ENCODE assay signal across 9 cellular contexts in the genomic region with DNA sequence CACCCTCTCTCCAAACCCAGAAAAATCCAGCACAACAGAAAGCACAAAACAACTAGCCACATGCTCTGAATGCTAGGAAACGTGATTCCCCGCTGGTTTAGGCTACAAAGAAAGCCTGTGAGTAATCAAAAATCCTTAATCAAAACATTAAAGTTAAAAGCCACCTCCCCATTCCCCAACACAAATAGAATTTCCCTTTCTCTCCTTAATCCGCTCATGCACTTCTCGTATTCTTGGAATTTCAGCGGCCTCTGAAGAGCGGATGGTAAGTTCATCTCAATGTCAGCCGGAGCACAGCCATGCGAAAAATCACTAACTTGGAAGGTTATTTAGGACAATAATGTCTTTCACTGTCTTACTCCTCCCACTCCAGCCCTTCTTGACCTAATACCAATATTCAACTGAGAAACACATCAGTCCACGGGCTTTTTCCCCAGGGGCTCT.
DNase-seq lines count a peak whose midpoint lies in the region; ATAC-seq, FAIRE-seq and TF ChIP-seq lines count a peak whose summit lies in the region.
"Had no signal": no experiment of that assay in that cellular context is flagged by ENCODE, and none has a peak within 500 bp of the region (broad histone marks: within the 10 kb centered on the region; RNA-seq: fewer than 3 reads in every experiment).

No MANE protein-coding gene starts in this region.

- DNase-seq in AG04449 (ENCODE audit: low read depth, low spot score), result no peak
- DNase-seq in dermis blood vessel endothelial cell, result peak; percentile 49
- DNase-seq in lung (ENCODE audit: low spot score), result no peak
- DNase-seq in urothelium cell line (ENCODE audit: low spot score), result peak; percentile 3
- no peak for DNase-seq in GM19239 (ENCODE audit: insufficient read length, low spot score)
- DNase-seq in UCSD-AML1 (lab: John Stamatoyannopoulos, UW; ENCODE audit: unreplicated experiment), result no peak
- DNase-seq in HTR-8/SVneo (ENCODE audit: insufficient read length, low spot score), result no peak

- CTCF ChIA-PET in AG04449 (lab: Yijun Ruan, JAX), result interaction anchor here (0.8 to 1.1 kb wide), 3 partner anchors 9 to 94 kb away, joined by 3 read pairs; no protein-coding TSS in a partner anchor

- H3K4me2 ChIP-seq in KMS-11, result peak overlapping the region; percentile 66

- POLR2A ChIA-PET in AG04449 (lab: Yijun Ruan, JAX), result interaction anchor here (0.6 to 2.8 kb wide), 4 partner anchors 9 to 132 kb away, joined by 3 to 12 read pairs (median 3); partner anchors contain the start of genes CABYR and OSBPL1A

- H3K27ac ChIP-seq in KMS-11, result no peak overlapping the region
- H3K27ac ChIP-seq in lung (ENCODE audit: low read depth in 1 of 2, low read length in 1 of 2), result peak overlapping the region; percentile 90 to 97

- WGBS in lung, 2 donors, result 36 to 64% methylated on average over 9 of the region's 9 CpGs

- no peak for FAIRE-seq in urothelium cell line (lab: Jason Lieb, UNC)
- FAIRE-seq in GM19239 (lab: Jason Lieb, UNC), result no peak
- FAIRE-seq in HTR-8/SVneo (lab: Jason Lieb, UNC), result no peak
- FAIRE-seq: colon had no signal

- H4K20me1 ChIP-seq in KMS-11 (ENCODE audit: insufficient read depth), result no peaks in the 10 kb centered on the region

- peaks cover 9% of the 10 kb centered on the region for H3K4me1 ChIP-seq in KMS-11 (ENCODE audit: low read depth, poor library complexity, severe bottlenecking)
- peaks cover 1 to 10% of the 10 kb centered on the region in 2 donors for H3K4me1 ChIP-seq in lung (ENCODE audit: control insufficient read depth in 2 of 2, insufficient read depth in 2 of 2, low read length in 2 of 2)

- TF ChIP-seq CTCF in AG04449 (IDR thresholded peaks at IDR 0.05; ENCODE audit: insufficient read depth, low read length, missing control alignments), result no peak
- no peak for TF ChIP-seq CTCF in KMS-11 (conservative IDR thresholded peaks at IDR 0.05; ENCODE audit: low read depth, low read length)
- TF ChIP-seq CTCF in lung (IDR thresholded peaks at IDR 0.05; ENCODE audit: control extremely low read depth, extremely low read depth), result no peak

- H3K36me3 ChIP-seq in KMS-11 (ENCODE audit: insufficient read depth) (no peaks in the 10 kb centered on the region), lung (ENCODE audit: control insufficient read depth in 2 of 2, insufficient read depth in 2 of 2, low read length in 2 of 2) (no peaks in the 10 kb centered on the region)

- no peak overlapping the region for H3K9ac ChIP-seq in KMS-11

- H2AFZ ChIP-seq in KMS-11 (ENCODE audit: low read depth), result peak overlapping the region; percentile 78

- no peaks in the 10 kb centered on the region for H3K79me2 ChIP-seq in KMS-11 (ENCODE audit: insufficient read depth, low read depth)

- H3K9me3 ChIP-seq in lung (ENCODE audit: control insufficient read depth in 2 of 2, insufficient read depth in 1 of 2, low read length in 1 of 2), result no peaks in the 10 kb centered on the region

- peak; percentile 14 for ATAC-seq in lung (ENCODE audit: insufficient read depth, low FRiP score)

- H3K4me3 ChIP-seq in AG04449 (ENCODE audit: low read depth, low read length) (peak overlapping the region; percentile 81), KMS-11 (IDR thresholded peaks at IDR 0.05; ENCODE audit: insufficient read depth, low read depth, low read length) (no peak overlapping the region), lung (peak overlapping the region; percentile 54)

- H3K27me3 ChIP-seq in KMS-11 (ENCODE audit: insufficient read depth, low read depth) (no peaks in the 10 kb centered on the region), lung (ENCODE audit: control insufficient read depth, insufficient read depth) (no peaks in the 10 kb centered on the region)

Comparison
In these comparisons a context has a peak if more than half of its experiments do, and no peak if none do; other contexts are left out.
1. DNase-seq: peak in dermis blood vessel endothelial cell (single experiment) and urothelium cell line (single experiment); none in AG04449 (single experiment), lung (single experiment), GM19239 (single experiment), UCSD-AML1 (single experiment) and HTR-8/SVneo (single experiment).